In genomic region chr7:1009747-1010146, GRCh38 we compare ENCODE assay signal across 22 cellular contexts. TPM values are rescaled to one million over a fixed set of nuclear protein-coding genes. Genes with fewer than 3 reads are reported as not detected.
DNase-seq lines count a peak whose midpoint lies in the region; ATAC-seq and TF ChIP-seq lines count a peak whose summit lies in the region.
"Had no signal": no experiment of that assay in that cellular context is flagged by ENCODE, and none has a peak within 500 bp of the region (broad histone marks: within the 10 kb centered on the region; RNA-seq: fewer than 3 reads in every experiment).

No MANE protein-coding gene starts in this region.

- H4K91ac ChIP-seq in mesenchymal stem cell (ENCODE audit: low read length), result no peak overlapping the region

- in situ Hi-C loops in GM13976 (cut with MboI; ENCODE audit: low sequenced_read_pairs, unreplicated experiment), result no loop called here

- H3K4me1 Mint-ChIP-seq in WTC11, result no peaks in the 10 kb centered on the region
- H3K4me1 Mint-ChIP-seq in nephron progenitor cell, result peaks cover 26% of the 10 kb centered on the region
- peaks cover 24 to 28% of the 10 kb centered on the region in 2 donors for H3K4me1 Mint-ChIP-seq in stimulated activated naive B cell treated with anti-CD40 and anti-IgM and Interleukin-4, amounts not matched to agents 10 μg/mL and 1 μg/mL and 100 μg/mL, for 72 hours
- H3K4me1 Mint-ChIP-seq: GM23338, H9 had no signal

- H3K27me3 ChIP-seq in HCT116 (ENCODE audit: insufficient read depth, low read length) (no peaks in the 10 kb centered on the region), ascending aorta (no peaks in the 10 kb centered on the region), mesenchymal stem cell (ENCODE audit: control insufficient read depth in 1 of 2, insufficient read depth in 1 of 2, low read length in 2 of 2) (no peaks in the 10 kb centered on the region)

- CTCF ChIA-PET in HCT116 (lab: Charles Lee), result no interaction called here
- CTCF ChIA-PET in WTC11 (lab: Charles Lee), result interaction anchor here (1.0 kb wide), 1 partner anchor 17 kb away, joined by 3 read pairs; no protein-coding TSS in a partner anchor

- H3K14ac ChIP-seq in mesenchymal stem cell (ENCODE audit: low read length in 2 of 2), result no peak overlapping the region

- no peak overlapping the region for H2BK12ac ChIP-seq in mesenchymal stem cell (ENCODE audit: low read length in 2 of 2)

- no peak overlapping the region for H4K8ac ChIP-seq in mesenchymal stem cell (ENCODE audit: low read length)

- BruUV-seq in HCT116 (replicated peaks; lab: Mats Ljungman, UMichigan), result no TSS peak

- TF ChIP-seq CTCF in HCT116 (IDR thresholded peaks at IDR 0.05 in 2 of 3, conservative IDR thresholded peaks at IDR 0.05 in 1 of 3; ENCODE audit: borderline replicate concordance in 1 of 3, insufficient read depth in 1 of 3, low read depth in 2 of 3, low read length in 2 of 3) (no peak), WTC11 (IDR thresholded peaks at IDR 0.05) (no peak), nephron progenitor cell (IDR thresholded peaks at IDR 0.05) (no peak), GM13976 (IDR thresholded peaks at IDR 0.05; ENCODE audit: borderline replicate concordance, control extremely low read depth, extremely low read depth, insufficient read depth, missing control alignments) (no peak), ascending aorta (IDR thresholded peaks at IDR 0.05) (no peak)

- H3K36me3 Mint-ChIP-seq in WTC11 (peaks cover 11% of the 10 kb centered on the region; the same call in 1 of the 2 replicates), nephron progenitor cell (ENCODE audit: low read depth) (peaks cover 18% of the 10 kb centered on the region)
- peaks cover 32 to 42% of the 10 kb centered on the region in 2 donors for H3K36me3 Mint-ChIP-seq in stimulated activated naive B cell treated with anti-CD40 and anti-IgM and Interleukin-4, amounts not matched to agents 10 μg/mL and 1 μg/mL and 100 μg/mL, for 72 hours

- no peaks in the 10 kb centered on the region for H3K9me2 ChIP-seq in HCT116 (ENCODE audit: insufficient read depth)

- ATAC-seq in HCT116 (no peak), WTC11 (no peak)
- no peak for ATAC-seq in stimulated activated naive B cell treated with anti-CD40 and anti-IgM and Interleukin-4, amounts not matched to agents 10 μg/mL and 1 μg/mL and 100 μg/mL, for 72 hours (replicated peaks)
- ATAC-seq: GM23338 had no signal

- no peaks in the 10 kb centered on the region for H3K36me3 ChIP-seq in HCT116 (ENCODE audit: control insufficient read depth in 1 of 2, insufficient read depth in 2 of 2, low read length in 2 of 2)
- H3K36me3 ChIP-seq in ascending aorta, result peaks cover 17 to 36% of the 10 kb centered on the region in 2 donors
- H3K36me3 ChIP-seq in mesenchymal stem cell (ENCODE audit: control insufficient read depth in 1 of 2, insufficient read depth in 2 of 2, low read depth in 1 of 2, low read length in 2 of 2), result peaks cover 20 to 66% of the 10 kb centered on the region in 2 experiments

- no peak for DNase-seq in HCT116 (ENCODE audit: low read depth, low spot score)
- no peak for DNase-seq in WTC11 (ENCODE audit: low spot score)
- no peak for DNase-seq in nephron progenitor cell
- no peak for DNase-seq in stimulated activated naive B cell treated with anti-CD40 and anti-IgM and Interleukin-4, amounts not matched to agents 10 μg/mL and 1 μg/mL and 100 μg/mL, for 72 hours
- DNase-seq in GM13976 (ENCODE audit: low spot score), result no peak
- DNase-seq in ascending aorta (ENCODE audit: low spot score in 2 of 2), result no peak
- DNase-seq in cerebellar cortex (ENCODE audit: low spot score), result no peak
- DNase-seq in mesenchymal stem cell, result no peak
- DNase-seq: CD4-positive, alpha-beta T cell; CD8-positive, alpha-beta memory T cell; DMS 273 treated with DMSO at 0.1 percent for 48 hours; DMS79; EL; GDM1; H9; HFFc6 had no signal

- no peak overlapping the region for H3K4me2 ChIP-seq in HCT116 (ENCODE audit: low read length)
- no peak overlapping the region for H3K4me2 ChIP-seq in mesenchymal stem cell (ENCODE audit: low read length, poor library complexity, severe bottlenecking)
- H3K4me2 ChIP-seq: GM23338 had no signal

- H2AK5ac ChIP-seq in mesenchymal stem cell (ENCODE audit: low read length, severe bottlenecking), result no peak overlapping the region

- no peaks in the 10 kb centered on the region for H3K4me1 ChIP-seq in HCT116 (ENCODE audit: control insufficient read depth in 1 of 2, insufficient read depth in 2 of 2, low read length in 2 of 2)
- H3K4me1 ChIP-seq in ascending aorta, result no peaks in the 10 kb centered on the region
- H3K4me1 ChIP-seq in mesenchymal stem cell (ENCODE audit: control insufficient read depth, insufficient read depth, low read depth, low read length), result peaks cover 11% of the 10 kb centered on the region

- no peak overlapping the region for H2BK120ac ChIP-seq in mesenchymal stem cell (ENCODE audit: low read depth, low read length)

- TF ChIP-seq RAD21 in HCT116 (IDR thresholded peaks at IDR 0.05; ENCODE audit: low read depth), result no peak

- H3K27ac Mint-ChIP-seq in WTC11 (peak overlapping the region; percentile 27; the same call in 1 of the 2 replicates), nephron progenitor cell (peak overlapping the region; percentile 59)
- peak overlapping the region; percentile 10 for H3K27ac Mint-ChIP-seq in stimulated activated naive B cell treated with anti-CD40 and anti-IgM and Interleukin-4, amounts not matched to agents 10 μg/mL and 1 μg/mL and 100 μg/mL, for 72 hours
- H3K27ac Mint-ChIP-seq: CD4-positive, alpha-beta T cell; GM23338; H9; HFFc6 had no signal

- H2AFZ ChIP-seq in HCT116 (ENCODE audit: low read depth, low read length, poor library complexity, severe bottlenecking) (no peak overlapping the region), mesenchymal stem cell (ENCODE audit: low read depth, low read length) (no peak overlapping the region)
- H2AFZ ChIP-seq: GM23338 had no signal

- no peak overlapping the region for H3K4ac ChIP-seq in mesenchymal stem cell (ENCODE audit: low read depth in 1 of 2, low read length in 2 of 2)

- RAD21 ChIA-PET in HCT116 (lab: Charles Lee; ENCODE audit: low non-redundant PET in 1 of 2, low total read pairs in 2 of 2, uncharacterized antibody in 2 of 2, unreplicated experiment in 2 of 2), result no interaction called here

- no peak overlapping the region for H3K4me3 Mint-ChIP-seq in WTC11
- no peak overlapping the region for H3K4me3 Mint-ChIP-seq in nephron progenitor cell
- no peak overlapping the region for H3K4me3 Mint-ChIP-seq in stimulated activated naive B cell treated with anti-CD40 and anti-IgM and Interleukin-4, amounts not matched to agents 10 μg/mL and 1 μg/mL and 100 μg/mL, for 72 hours
- H3K4me3 Mint-ChIP-seq: CD14-positive monocyte; CD4-positive, alpha-beta T cell; CD8-positive, alpha-beta memory T cell; GM23338; H9; HFFc6 had no signal

- H3K79me2 ChIP-seq in HCT116 (ENCODE audit: insufficient read depth, low read length), result 0 out of 2 replicates have a peak, but pooled peaks cover 5% of the 10 kb centered on the region

- no peak overlapping the region for H3K23ac ChIP-seq in mesenchymal stem cell (ENCODE audit: low read length in 2 of 2)

- H3K27ac ChIP-seq in HCT116 (ENCODE audit: low read depth, low read length) (peak overlapping the region; percentile 6; the same call in 1 of the 2 replicates), ascending aorta (no peak overlapping the region), mesenchymal stem cell (ENCODE audit: low read length, poor library complexity, severe bottlenecking) (no peak overlapping the region)

- POLR2A ChIA-PET in HCT116 (lab: Charles Lee) (no interaction called here), WTC11 (lab: Charles Lee) (no interaction called here)

- no peaks in the 10 kb centered on the region for H3K9me3 ChIP-seq in HCT116 (ENCODE audit: control insufficient read depth in 1 of 2, insufficient read depth in 1 of 2, low read depth in 1 of 2, low read length in 2 of 2)
- H3K9me3 ChIP-seq in ascending aorta, result no peaks in the 10 kb centered on the region
- no peaks in the 10 kb centered on the region for H3K9me3 ChIP-seq in mesenchymal stem cell (ENCODE audit: control insufficient read depth, low read length)

- no peak overlapping the region for H3K18ac ChIP-seq in mesenchymal stem cell (ENCODE audit: low read depth in 1 of 2, low read length in 2 of 2)

- H3K9me3 Mint-ChIP-seq in WTC11, result no peaks in the 10 kb centered on the region
- H3K9me3 Mint-ChIP-seq in nephron progenitor cell, result no peaks in the 10 kb centered on the region
- no peaks in the 10 kb centered on the region for H3K9me3 Mint-ChIP-seq in stimulated activated naive B cell treated with anti-CD40 and anti-IgM and Interleukin-4, amounts not matched to agents 10 μg/mL and 1 μg/mL and 100 μg/mL, for 72 hours
- H3K9me3 Mint-ChIP-seq: CD4-positive, alpha-beta T cell; GM23338; H9; HFFc6 had no signal

- no peak overlapping the region for H2BK15ac ChIP-seq in mesenchymal stem cell (ENCODE audit: low read depth, poor library complexity, severe bottlenecking)

- peaks cover 39% of the 10 kb centered on the region for H3K79me1 ChIP-seq in mesenchymal stem cell (replicated peaks; ENCODE audit: low read length, poor library complexity, severe bottlenecking)

- H4K20me1 ChIP-seq in HCT116 (ENCODE audit: insufficient read depth), result no peaks in the 10 kb centered on the region

- TF ChIP-seq POLR2A in HCT116 (IDR thresholded peaks at IDR 0.05; ENCODE audit: borderline replicate concordance, extremely low read depth, insufficient read depth, insufficient read length), result no peak

- no peak overlapping the region for H3K4me3 ChIP-seq in HCT116 (replicated peaks in 1 of 2; ENCODE audit: low read depth in 1 of 2, low read length in 2 of 2)
- no peak overlapping the region for H3K4me3 ChIP-seq in ascending aorta
- no peak overlapping the region for H3K4me3 ChIP-seq in mesenchymal stem cell (ENCODE audit: insufficient read depth in 1 of 2, low read depth in 1 of 2, low read length in 2 of 2)
- H3K4me3 ChIP-seq: GM23338 had no signal

- WGBS in mesenchymal stem cell, result 97% methylated on average over 22 of the region's 22 CpGs

- intact Hi-C loops in HCT116 (cut with micrococcal nuclease) (no loop called here), ascending aorta (cut with DNase I) (no loop called here)

- H3K27me3 Mint-ChIP-seq in WTC11 (ENCODE audit: low read depth) (no peaks in the 10 kb centered on the region), nephron progenitor cell (ENCODE audit: low read depth, poor library complexity) (no peaks in the 10 kb centered on the region)
- no peaks in the 10 kb centered on the region for H3K27me3 Mint-ChIP-seq in stimulated activated naive B cell treated with anti-CD40 and anti-IgM and Interleukin-4, amounts not matched to agents 10 μg/mL and 1 μg/mL and 100 μg/mL, for 72 hours
- H3K27me3 Mint-ChIP-seq: CD4-positive, alpha-beta T cell; CD8-positive, alpha-beta memory T cell had no signal

- no peak overlapping the region for H3K9ac ChIP-seq in HCT116 (ENCODE audit: low read length)
- H3K9ac ChIP-seq in mesenchymal stem cell (ENCODE audit: low read length), result no peak overlapping the region

- no peak overlapping the region for H2BK5ac ChIP-seq in mesenchymal stem cell (ENCODE audit: low read depth, low read length, poor library complexity, severe bottlenecking)

RNA-seq across cellular contexts. Expression of gene CYP2W1, which starts 26.8 kb away (rescaled TPM):
- not detected for total RNA-seq in HCT116 (2021; ENCODE audit: unreplicated experiment)
- 0.08 and 0.12 TPM in 2 replicates for polyA plus RNA-seq in HCT116 (2012)
- total RNA-seq in WTC11 (2021), result 0.48 TPM in 1 of 3 replicates, not detected in the others
- total RNA-seq in ascending aorta, result not detected
- not detected for polyA plus RNA-seq in mesenchymal stem cell (2013, experiment 1 of 2)
- not detected for polyA plus RNA-seq in mesenchymal stem cell (2013, experiment 2 of 2)
- total RNA-seq: A172; A673; CD4-positive, alpha-beta T cell; CD8-positive, alpha-beta memory T cell; GM23338; H4; H9 had no signal
- polyA plus RNA-seq: BJ; CD14-positive monocyte; CD8-positive, alpha-beta memory T cell; GM23338 had no signal

RNA-seq across cellular contexts. Expression of gene COX19, which starts 34.4 kb away (rescaled TPM):
- total RNA-seq in HCT116 (2021; ENCODE audit: unreplicated experiment) (14.0 TPM), WTC11 (2021) (10.2 to 13.2 TPM (median 10.4 TPM) in 3 replicates), ascending aorta (2.1 TPM)
- 5.3 and 7.0 TPM in 2 replicates for polyA plus RNA-seq in HCT116 (2012)
- polyA plus RNA-seq in mesenchymal stem cell (2013, experiment 1 of 2), result 6.3 TPM
- 5.9 TPM for polyA plus RNA-seq in mesenchymal stem cell (2013, experiment 2 of 2)

RNA-seq across cellular contexts. Expression of gene GPR146, which starts 34.6 kb away (rescaled TPM):
- 2.4 TPM for total RNA-seq in HCT116 (2021; ENCODE audit: unreplicated experiment)
- 2.6 and 3.0 TPM in 2 replicates for polyA plus RNA-seq in HCT116 (2012)
- total RNA-seq in WTC11 (2021), result 0.87 to 1.1 TPM (median 0.92 TPM) in 3 replicates
- total RNA-seq in ascending aorta, result 224 TPM
- polyA plus RNA-seq in mesenchymal stem cell (2013, experiment 1 of 2), result 0.36 TPM
- 0.40 TPM for polyA plus RNA-seq in mesenchymal stem cell (2013, experiment 2 of 2)

RNA-seq across cellular contexts. Expression of gene ADAP1, which starts 55.3 kb away (rescaled TPM):
- total RNA-seq in HCT116 (2021; ENCODE audit: unreplicated experiment), result 34.0 TPM
- 48.8 and 50.6 TPM in 2 replicates for polyA plus RNA-seq in HCT116 (2012)
- 4.3 to 7.2 TPM (median 4.5 TPM) in 3 replicates for total RNA-seq in WTC11 (2021)
- 44.5 TPM for total RNA-seq in ascending aorta
- polyA plus RNA-seq in mesenchymal stem cell (2013, experiment 1 of 2), result 0.97 TPM
- 0.84 TPM for polyA plus RNA-seq in mesenchymal stem cell (2013, experiment 2 of 2)

Comparison
In these comparisons a context has a peak if more than half of its experiments do, and no peak if none do; other contexts are left out.
1. RNA of gene GPR146, which starts 34.6 kb away (total RNA-seq): 224 TPM in ascending aorta (single experiment); 2.4 TPM in HCT116 (single experiment) and 0.87 to 1.1 TPM in WTC11; every median in the first group is over 10 times any median in the second.
2. Peak in every context shown above with its lines, with median percentiles within 50 percentile points of each other: H3K27ac Mint-ChIP-seq.